1 cellular context compared by ENCODE assay signal in genomic region chr20:51695574-51696303, GRCh38.
TF ChIP-seq lines count a peak whose summit lies in the region.

No MANE protein-coding gene starts in this region.

TF ChIP-seq in IMR-90, 13 proteins besides CTCF, POLR2A, EP300 and RAD21 (continued from another document):
- TF ChIP-seq RFX5 (IDR thresholded peaks at IDR 0.05; ENCODE audit: low read depth, low read length): no peak
